Comparison of ENCODE assay signal across 9 cellular contexts in the genomic region with DNA sequence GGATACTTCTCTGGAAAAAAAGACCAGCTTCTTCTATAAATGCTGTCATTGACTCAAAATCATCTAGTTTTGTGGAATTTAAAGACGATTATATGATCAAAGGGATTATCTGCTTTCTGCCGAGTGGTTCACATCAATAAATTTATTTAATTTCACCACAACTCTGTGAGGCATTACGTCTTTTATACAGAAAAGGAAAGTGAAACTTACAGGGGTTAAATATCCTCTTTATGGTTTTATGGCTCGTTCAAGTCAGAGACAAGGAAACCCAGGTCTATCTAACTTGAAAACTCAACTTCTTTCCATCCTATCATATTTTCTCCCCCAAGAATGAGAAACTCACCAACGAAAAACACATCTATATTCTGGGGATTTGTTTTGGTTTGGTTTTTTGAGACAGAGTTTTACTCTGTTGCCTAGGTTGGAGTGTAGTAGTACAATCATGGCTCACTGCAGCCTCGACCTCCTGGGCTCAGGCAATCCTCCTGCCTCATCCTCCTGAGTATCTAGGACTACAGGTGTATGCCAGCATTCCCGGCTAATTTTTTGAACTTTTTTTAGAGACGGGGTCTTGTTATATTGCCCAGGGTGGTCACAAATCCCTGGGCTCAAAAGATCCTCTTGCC.
DNase-seq lines count a peak whose midpoint lies in the region; ATAC-seq and TF ChIP-seq lines count a peak whose summit lies in the region.
"Had no signal": no experiment of that assay in that cellular context is flagged by ENCODE, and none has a peak within 500 bp of the region (broad histone marks: within the 10 kb centered on the region; RNA-seq: fewer than 3 reads in every experiment).

No MANE protein-coding gene starts in this region.

- peak; percentile 26 for DNase-seq in EH (ENCODE audit: low read depth)
- peak; percentile 28 for DNase-seq in GM20000 (ENCODE audit: low spot score)
- no peak for DNase-seq in ascending aorta (ENCODE audit: low spot score in 2 of 2)
- DNase-seq in GF-D8 (lab: John Stamatoyannopoulos, UW), result no peak
- DNase-seq in brain microvascular endothelial cell, result no peak
- no peak for DNase-seq in NCI-H510A treated with DMSO at 0.1 percent for 48 hours (lab: John Stamatoyannopoulos, UW)

- H3K4me3 ChIP-seq in ascending aorta (peak overlapping the region; percentile 36 to 39), skeletal muscle tissue (ENCODE audit: low read length in 3 of 3) (peak overlapping the region; percentile 16 to 68 (median 41)), brain microvascular endothelial cell (ENCODE audit: low read depth, low read length) (no peak overlapping the region)
- H3K4me3 ChIP-seq: lung had no signal

- in situ Hi-C loops in brain microvascular endothelial cell (cut with HindIII; ENCODE audit: low pct_ligation_motif_present, low sequenced_read_pairs), result no loop called here

- H3K27ac ChIP-seq in ascending aorta (no peak overlapping the region), skeletal muscle tissue (ENCODE audit: low read depth, low read length) (no peak overlapping the region), brain microvascular endothelial cell (no peak overlapping the region)

- TF ChIP-seq CTCF in GM20000 (IDR thresholded peaks at IDR 0.05; ENCODE audit: extremely low read depth, missing control alignments), result no peak
- TF ChIP-seq CTCF in ascending aorta (IDR thresholded peaks at IDR 0.05), result no peak
- TF ChIP-seq CTCF in brain microvascular endothelial cell (IDR thresholded peaks at IDR 0.05; ENCODE audit: low read depth, low read length, missing control alignments), result no peak

- intact Hi-C loops in ascending aorta (cut with DNase I), result no loop called here

- H3K9me3 ChIP-seq in ascending aorta (no peaks in the 10 kb centered on the region), skeletal muscle tissue (ENCODE audit: control insufficient read depth in 3 of 3, low read length in 3 of 3) (no peaks in the 10 kb centered on the region)

- H3K27me3 ChIP-seq in ascending aorta (no peaks in the 10 kb centered on the region), skeletal muscle tissue (ENCODE audit: control insufficient read depth in 3 of 3, insufficient read depth in 3 of 3, low read length in 3 of 3) (no peaks in the 10 kb centered on the region), brain microvascular endothelial cell (replicated peaks) (no peaks in the 10 kb centered on the region)

- H3K9ac ChIP-seq in skeletal muscle tissue (ENCODE audit: low read depth in 1 of 3, low read length in 3 of 3), result peak overlapping the region in 1 of 3 donors; percentile 2

- H3K36me3 ChIP-seq in ascending aorta (no peaks in the 10 kb centered on the region), skeletal muscle tissue (ENCODE audit: control insufficient read depth in 3 of 3, insufficient read depth in 3 of 3, low read length in 3 of 3) (no peaks in the 10 kb centered on the region), brain microvascular endothelial cell (replicated peaks) (no peaks in the 10 kb centered on the region)

- peak; percentile 84 for ATAC-seq in HG03571 (IDR thresholded peaks at IDR 0.05; ENCODE audit: unreplicated experiment)

- H3K4me1 ChIP-seq in ascending aorta, result no peaks in the 10 kb centered on the region
- H3K4me1 ChIP-seq in skeletal muscle tissue (ENCODE audit: control insufficient read depth in 3 of 3, insufficient read depth in 3 of 3, low read length in 3 of 3), result no peaks in the 10 kb centered on the region

Comparison
In these comparisons a context has a peak if more than half of its experiments do, and no peak if none do; other contexts are left out.
1. DNase-seq: peak in EH (single experiment) and GM20000 (single experiment); none in ascending aorta (0 of 2), GF-D8 (single experiment), brain microvascular endothelial cell (single experiment) and NCI-H510A treated with DMSO at 0.1 percent for 48 hours (single experiment).